In genomic region chr16:85767569-85767968, GRCh38 we compare ENCODE assay signal across 13 cellular contexts. TPM values are rescaled to one million over a fixed set of nuclear protein-coding genes. Genes with fewer than 3 reads are reported as not detected.
DNase-seq lines count a peak whose midpoint lies in the region; ATAC-seq, FAIRE-seq and TF ChIP-seq lines count a peak whose summit lies in the region.
"Had no signal": no experiment of that assay in that cellular context is flagged by ENCODE, and none has a peak within 500 bp of the region (broad histone marks: within the 10 kb centered on the region; RNA-seq: fewer than 3 reads in every experiment).

No MANE protein-coding gene starts in this region.

- no peak overlapping the region for H3K9ac ChIP-seq in adipocyte (ENCODE audit: low read length)
- H3K9ac ChIP-seq: BLaER1 had no signal

- intact Hi-C loops in CD14-positive monocyte (cut with micrococcal nuclease), result no loop called here

- peaks cover 6% of the 10 kb centered on the region for H3K36me3 ChIP-seq in adipocyte (ENCODE audit: control insufficient read depth, insufficient read depth, low read length, severe bottlenecking)

- CTCF ChIA-PET in A549 (lab: Yijun Ruan, JAX), result interaction anchor here (1.2 to 1.8 kb wide), 4 partner anchors 7 to 54 kb away, joined by 4 to 6 read pairs (median 5); no protein-coding TSS in a partner anchor

- TF ChIP-seq CTCF in A549 (IDR thresholded peaks at IDR 0.05), result no peak
- no peak for TF ChIP-seq CTCF in CD14-positive monocyte (IDR thresholded peaks at IDR 0.05)

- TF ChIP-seq RAD21 in A549 (conservative IDR thresholded peaks at IDR 0.05 in 1 of 2, IDR thresholded peaks at IDR 0.05 in 1 of 2), result no peak

- TF ChIP-seq POLR2A in A549 (IDR thresholded peaks at IDR 0.05; ENCODE audit: low read length), result no peak

- WGBS in A549 (ENCODE audit: missing lambda C conversion rate), result 3% methylated on average over 7 of the region's 7 CpGs

- no peaks in the 10 kb centered on the region for H3K27me3 Mint-ChIP-seq in activated T-cell treated with anti-CD3 and anti-CD28 coated beads, Interleukin-2, amount 50 U/mL, for 4 hours (ENCODE audit: low read depth)
- H3K27me3 Mint-ChIP-seq in CD14-positive monocyte (ENCODE audit: low read depth in 3 of 3), result peaks cover 8 to 14% (median 8%) of the 10 kb centered on the region in 3 donors
- H3K27me3 Mint-ChIP-seq: activated CD4-positive, alpha-beta T cell treated with anti-CD3 and anti-CD28 coated beads, Interleukin-2, amount 10 ng/mL, durations not matched to agents 24 days and 14 days had no signal

- no peak for TF ChIP-seq EP300 in A549 (IDR thresholded peaks at IDR 0.05)

- H3K9me3 Mint-ChIP-seq in activated T-cell treated with anti-CD3 and anti-CD28 coated beads, Interleukin-2, amount 50 U/mL, for 4 hours, result no peaks in the 10 kb centered on the region
- peaks cover 0 to 1% (median 0%) of the 10 kb centered on the region in 7 donors for H3K9me3 Mint-ChIP-seq in CD14-positive monocyte
- H3K9me3 Mint-ChIP-seq: activated CD4-positive, alpha-beta T cell treated with anti-CD3 and anti-CD28 coated beads, Interleukin-2, amount 10 ng/mL, durations not matched to agents 24 days and 14 days had no signal

- ATAC-seq in A549 (peak; percentile 98), HG03571 (IDR thresholded peaks at IDR 0.05; ENCODE audit: unreplicated experiment) (no peak)
- ATAC-seq in activated T-cell treated with anti-CD3 and anti-CD28 coated beads, Interleukin-2, amount 50 U/mL, for 4 hours, result no peak

- H3K4me1 Mint-ChIP-seq in activated T-cell treated with anti-CD3 and anti-CD28 coated beads, Interleukin-2, amount 50 U/mL, for 4 hours (ENCODE audit: low read depth), result no peaks in the 10 kb centered on the region
- H3K4me1 Mint-ChIP-seq in CD14-positive monocyte, result peaks cover 29% of the 10 kb centered on the region
- H3K4me1 Mint-ChIP-seq: activated CD4-positive, alpha-beta T cell treated with anti-CD3 and anti-CD28 coated beads, Interleukin-2, amount 10 ng/mL, durations not matched to agents 24 days and 14 days had no signal

- POLR2A ChIA-PET in A549 (lab: Yijun Ruan, JAX), result no interaction called here

- DNase-seq in A549 (ENCODE audit: low read depth in 1 of 2, low spot score in 1 of 2) (peak; percentile 85 to 96), HT-29 (ENCODE audit: low spot score) (peak; percentile 59), adipocyte (ENCODE audit: low read depth) (peak; percentile 85), iPS-NIHi7 (ENCODE audit: extremely low spot score) (peak; percentile 44), CD14-positive monocyte (ENCODE audit: low spot score) (no peak), NCI-H748 treated with DMSO at 0.1 percent for 48 hours (lab: John Stamatoyannopoulos, UW) (no peak)
- no peak for DNase-seq in activated T-cell treated with anti-CD3 and anti-CD28 coated beads, Interleukin-2, amount 50 U/mL, for 4 hours
- DNase-seq: activated CD4-positive, alpha-beta T cell treated with anti-CD3 and anti-CD28 coated beads, Interleukin-2, amount 10 ng/mL, durations not matched to agents 24 days and 14 days; NK-92 treated with Interleukin-12 subunit alpha and Interleukin-12 subunit beta, amount 100 ng/mL, for 24 hours had no signal

- peak overlapping the region; percentile 73 for H3K4me2 ChIP-seq in A549
- H3K4me2 ChIP-seq: BLaER1 had no signal

- peaks cover 2% of the 10 kb centered on the region for H3K36me3 Mint-ChIP-seq in activated T-cell treated with anti-CD3 and anti-CD28 coated beads, Interleukin-2, amount 50 U/mL, for 4 hours (ENCODE audit: insufficient read depth)
- peaks cover 0 to 17% of the 10 kb centered on the region in 2 donors for H3K36me3 Mint-ChIP-seq in CD14-positive monocyte

- H3K4me3 Mint-ChIP-seq in activated T-cell treated with anti-CD3 and anti-CD28 coated beads, Interleukin-2, amount 50 U/mL, for 4 hours, result no peak overlapping the region
- peak overlapping the region in 1 of 2 donors; percentile 36 for H3K4me3 Mint-ChIP-seq in CD14-positive monocyte
- H3K4me3 Mint-ChIP-seq: activated CD4-positive, alpha-beta T cell treated with anti-CD3 and anti-CD28 coated beads, Interleukin-2, amount 10 ng/mL, durations not matched to agents 24 days and 14 days had no signal

- peaks cover under 1% of the 10 kb centered on the region for H3K27me3 ChIP-seq in adipocyte (replicated peaks; ENCODE audit: control insufficient read depth, insufficient read depth, low read length)
- H3K27me3 ChIP-seq: BLaER1 had no signal

- H3K4me3 ChIP-seq in A549 (no peak overlapping the region), adipocyte (ENCODE audit: low read length) (no peak overlapping the region)
- H3K4me3 ChIP-seq: BLaER1 had no signal

- H3K4me1 ChIP-seq in A549, result peaks cover 17% of the 10 kb centered on the region
- H3K4me1 ChIP-seq in adipocyte (ENCODE audit: control insufficient read depth, insufficient read depth, low read length), result peaks cover 12% of the 10 kb centered on the region

- FAIRE-seq in A549 (lab: Jason Lieb, UNC), result peak; percentile 56
- FAIRE-seq: GM12891 had no signal

- H3K27ac Mint-ChIP-seq in CD14-positive monocyte, result peak overlapping the region in 2 of 7 donors; percentile 28 to 80
- H3K27ac Mint-ChIP-seq: activated CD4-positive, alpha-beta T cell treated with anti-CD3 and anti-CD28 coated beads, Interleukin-2, amount 10 ng/mL, durations not matched to agents 24 days and 14 days; progenitor cell of endocrine pancreas had no signal

- H3K27ac ChIP-seq in A549, result peak overlapping the region; percentile 85 to 98
- H3K27ac ChIP-seq: BLaER1 had no signal

- no peaks in the 10 kb centered on the region for H3K9me3 ChIP-seq in A549
- no peaks in the 10 kb centered on the region for H3K9me3 ChIP-seq in adipocyte (ENCODE audit: control insufficient read depth, low read length)
- H3K9me3 ChIP-seq: BLaER1 had no signal

TF ChIP-seq in A549, 52 proteins besides CTCF, POLR2A, EP300 and RAD21:
- TF ChIP-seq FOSL2 (IDR thresholded peaks at IDR 0.05), result 0 out of 2 replicates have a peak, but pooled peaks have one; percentile 32
- TF ChIP-seq FOSL2 (CRISPR knock-in tag; IDR thresholded peaks at IDR 0.05), result peak; percentile 85
- no peak for TF ChIP-seq ZFP36 (IDR thresholded peaks at IDR 0.05; ENCODE audit: borderline replicate concordance, partially characterized antibody)
- peak; percentile 36 for TF ChIP-seq MAFK (IDR thresholded peaks at IDR 0.05; ENCODE audit: partially characterized antibody)
- 0 out of 5 replicates have a peak, but pooled peaks of 1 of the 2 experiments have one; percentile 9 for TF ChIP-seq JUN (IDR thresholded peaks at IDR 0.05)
- 0 out of 2 replicates have a peak, but pooled peaks have one; percentile 60 for TF ChIP-seq MAX (IDR thresholded peaks at IDR 0.05)

RNA-seq across cellular contexts. Expression of gene C16orf74, which starts 16.7 kb away (rescaled TPM):
- polyA plus RNA-seq in A549 (2011; rRNA removed) (3.3 and 3.8 TPM in 2 replicates), A549 (2017; fragmentation: RNase III; extraction: RNeasy Plus Mini Kit Qiagen cat#74134 plus additional on column Dnase treatment) (8.0 to 9.3 TPM (median 9.1 TPM) in 3 replicates), CD14-positive monocyte (10 to 100 TPM; 24.1 to 26.6 TPM)
- 19.7 and 21.8 TPM in 2 replicates for polyA plus RNA-seq in A549 (2012; cell fraction: cytosol; rRNA removed)
- polyA plus RNA-seq in A549 (2012; cell fraction: nucleus; rRNA removed), result 19.8 and 21.2 TPM in 2 replicates
- 1.1 and 2.3 TPM in 2 replicates for polyA minus RNA-seq in A549 (2011; rRNA and poly(A)+ RNA removed)
- 84.9 and 92.0 TPM in 2 replicates for total RNA-seq in HT-29 (2014; rRNA removed; shearing (Covaris generic))
- under 1 TPM in 1 of 3 donors, not detected in 2; 0.24 TPM for total RNA-seq in activated T-cell treated with anti-CD3 and anti-CD28 coated beads, Interleukin-2, amount 50 U/mL, for 4 hours

RNA-seq across cellular contexts. Expression of gene EMC8, which starts 31.8 kb away (rescaled TPM):
- polyA plus RNA-seq in A549 (2011; rRNA removed) (43.0 and 47.3 TPM in 2 replicates), A549 (2017; fragmentation: RNase III; extraction: RNeasy Plus Mini Kit Qiagen cat#74134 plus additional on column Dnase treatment) (53.0 to 59.0 TPM (median 53.2 TPM) in 3 replicates), CD14-positive monocyte (10 to 100 TPM; 28.2 to 30.0 TPM)
- polyA plus RNA-seq in A549 (2012; cell fraction: cytosol; rRNA removed), result 83.5 and 95.6 TPM in 2 replicates
- polyA plus RNA-seq in A549 (2012; cell fraction: nucleus; rRNA removed), result 74.5 and 79.6 TPM in 2 replicates
- 58.0 and 75.9 TPM in 2 replicates for polyA minus RNA-seq in A549 (2011; rRNA and poly(A)+ RNA removed)
- 98.2 and 107 TPM in 2 replicates for total RNA-seq in HT-29 (2014; rRNA removed; shearing (Covaris generic))
- 10 to 100 TPM; 52.2 to 65.5 (median 62.2) TPM for total RNA-seq in activated T-cell treated with anti-CD3 and anti-CD28 coated beads, Interleukin-2, amount 50 U/mL, for 4 hours

RNA-seq across cellular contexts. Expression of gene COX4I1, which starts 31.9 kb away (rescaled TPM):
- polyA plus RNA-seq in A549 (2011; rRNA removed) (854 and 929 TPM in 2 replicates), A549 (2017; fragmentation: RNase III; extraction: RNeasy Plus Mini Kit Qiagen cat#74134 plus additional on column Dnase treatment) (767 to 790 TPM (median 783 TPM) in 3 replicates), CD14-positive monocyte (1,000 to 10,000 TPM; 1,132 to 1,312 TPM)
- polyA plus RNA-seq in A549 (2012; cell fraction: cytosol; rRNA removed), result 1,454 and 1,868 TPM in 2 replicates
- polyA plus RNA-seq in A549 (2012; cell fraction: nucleus; rRNA removed), result 788 and 816 TPM in 2 replicates
- polyA minus RNA-seq in A549 (2011; rRNA and poly(A)+ RNA removed), result 305 and 406 TPM in 2 replicates
- total RNA-seq in HT-29 (2014; rRNA removed; shearing (Covaris generic)), result 443 and 485 TPM in 2 replicates
- 100 to 1,000 TPM; 516 to 561 (median 525) TPM for total RNA-seq in activated T-cell treated with anti-CD3 and anti-CD28 coated beads, Interleukin-2, amount 50 U/mL, for 4 hours

Comparison
In these comparisons a context has a peak if more than half of its experiments do, and no peak if none do; other contexts are left out.
1. ATAC-seq: peak in A549 (2 of 2); none in activated T-cell treated with anti-CD3 and anti-CD28 coated beads, Interleukin-2, amount 50 U/mL, for 4 hours (0 of 2) and HG03571 (single experiment).
2. DNase-seq: peak in A549 (2 of 2), HT-29 (single experiment), adipocyte (single experiment) and iPS-NIHi7 (single experiment); none in activated T-cell treated with anti-CD3 and anti-CD28 coated beads, Interleukin-2, amount 50 U/mL, for 4 hours (single experiment), CD14-positive monocyte (single experiment) and NCI-H748 treated with DMSO at 0.1 percent for 48 hours (single experiment).
3. RNA of gene C16orf74, which starts 16.7 kb away (total RNA-seq): 84.9 to 92.0 TPM in HT-29; 0.24 TPM in activated T-cell treated with anti-CD3 and anti-CD28 coated beads, Interleukin-2, amount 50 U/mL, for 4 hours; every median in the first group is over 10 times any median in the second.